22 cellular contexts compared by ENCODE assay signal in the genomic region with DNA sequence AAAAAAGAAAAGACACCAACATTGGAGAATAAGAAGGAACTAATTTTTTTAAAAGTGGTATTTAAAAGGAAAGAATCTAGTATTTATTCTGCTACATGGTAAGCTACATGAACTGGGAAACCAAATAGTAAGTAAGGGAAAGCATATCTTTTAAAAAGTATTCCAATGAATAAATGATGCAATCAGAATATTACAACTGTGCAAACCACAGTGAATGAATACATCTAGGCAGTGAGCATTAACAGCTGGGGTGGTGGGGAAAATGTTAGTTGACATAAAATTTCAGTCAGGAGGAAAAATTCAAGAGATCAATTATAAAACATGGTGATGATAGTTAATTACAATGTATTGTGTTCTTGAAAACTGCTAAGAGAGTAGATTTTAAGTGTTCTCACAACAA.
"Had no signal": no experiment of that assay in that cellular context is flagged by ENCODE, and none has a peak within 500 bp of the region (broad histone marks: within the 10 kb centered on the region; RNA-seq: fewer than 3 reads in every experiment).

No MANE protein-coding gene starts in this region.

- H3K4me1 Mint-ChIP-seq: activated B cell treated with CpG ODN at 0.5 μM for 24 hours, natural killer cell had no signal

- H3K27me3 ChIP-seq: brain microvascular endothelial cell, esophagus squamous epithelium, gastrocnemius medialis, transverse colon, vagina had no signal

- H3K4me1 ChIP-seq: esophagus squamous epithelium, gastrocnemius medialis, left ventricle myocardium inferior, transverse colon, vagina had no signal

- H3K36me3 ChIP-seq: brain microvascular endothelial cell had no signal

- H3K9me3 ChIP-seq: esophagus squamous epithelium, gastrocnemius medialis, left ventricle myocardium inferior, transverse colon, vagina had no signal

- DNase-seq: activated B cell treated with CpG ODN at 0.5 μM for 24 hours; activated CD4-positive, alpha-beta T cell treated with anti-CD3 and anti-CD28 coated beads, Interleukin-2, amount 10 ng/mL, durations not matched to agents 7 days and 5 days; activated effector memory CD4-positive, alpha-beta T cell treated with Interleukin-2 at 50 U/mL for 16 hours; activated T-cell treated with anti-CD3 and anti-CD28 coated beads, Interleukin-2, amount 50 U/mL, for 1 hour; brain microvascular endothelial cell; cortex of kidney; effector CD4-positive, alpha-beta T cell; esophagus squamous epithelium; gastrocnemius medialis; left ventricle myocardium inferior; natural killer cell; retina; small intestine; stimulated activated CD4-positive, alpha-beta T cell treated with anti-CD3 and anti-CD28 coated beads, Interleukin-4, amount 100 ng/mL, for 4 hours; stimulated activated CD8-positive, alpha-beta memory T cell treated with anti-CD3 and anti-CD28 coated beads, Interleukin-4, amount 100 ng/mL, for 48 hours; stimulated activated naive CD4-positive, alpha-beta T cell treated with Interleukin-2 at 50 U/mL for 16 hours; substantia nigra; transverse colon had no signal

- H3K4me3 ChIP-seq: esophagus squamous epithelium, gastrocnemius medialis, left ventricle myocardium inferior, transverse colon, vagina had no signal

- H3K27ac ChIP-seq: brain microvascular endothelial cell, esophagus squamous epithelium, gastrocnemius medialis, left ventricle myocardium inferior, transverse colon, vagina had no signal

- H3K27ac Mint-ChIP-seq: activated B cell treated with CpG ODN at 0.5 μM for 24 hours; activated CD4-positive, alpha-beta T cell treated with anti-CD3 and anti-CD28 coated beads, Interleukin-2, amount 10 ng/mL, durations not matched to agents 7 days and 5 days; activated naive CD8-positive, alpha-beta T cell; natural killer cell; T-helper 1 cell treated with Interleukin-12 subunit alpha and Interleukin-12 subunit beta and Interleukin-4 antibody, amounts not matched to agents 30 μg/mL and 1 μg/mL, for 36 hours had no signal

- H3K4me3 Mint-ChIP-seq: activated B cell treated with CpG ODN at 0.5 μM for 24 hours; activated CD4-positive, alpha-beta T cell treated with anti-CD3 and anti-CD28 coated beads, Interleukin-2, amount 10 ng/mL, durations not matched to agents 7 days and 5 days; activated naive CD8-positive, alpha-beta T cell; central memory CD8-positive, alpha-beta T cell; natural killer cell; T-helper 1 cell treated with Interleukin-12 subunit alpha and Interleukin-12 subunit beta and Interleukin-4 antibody, amounts not matched to agents 30 μg/mL and 1 μg/mL, for 36 hours had no signal

- H3K27me3 Mint-ChIP-seq: activated B cell treated with CpG ODN at 0.5 μM for 24 hours; activated CD4-positive, alpha-beta T cell treated with anti-CD3 and anti-CD28 coated beads, Interleukin-2, amount 10 ng/mL, durations not matched to agents 7 days and 5 days; activated naive CD8-positive, alpha-beta T cell; central memory CD8-positive, alpha-beta T cell had no signal

- ATAC-seq: gastrocnemius medialis, natural killer cell had no signal

- H3K9me3 Mint-ChIP-seq: activated B cell treated with CpG ODN at 0.5 μM for 24 hours; activated CD4-positive, alpha-beta T cell treated with anti-CD3 and anti-CD28 coated beads, Interleukin-2, amount 10 ng/mL, durations not matched to agents 7 days and 5 days; central memory CD8-positive, alpha-beta T cell; natural killer cell; T-helper 1 cell treated with Interleukin-12 subunit alpha and Interleukin-12 subunit beta and Interleukin-4 antibody, amounts not matched to agents 30 μg/mL and 1 μg/mL, for 36 hours had no signal
